8 cellular contexts compared by ENCODE assay signal in genomic region chr17:67157732-67158639, GRCh38.
A peak's percentile ranks its signal among the peaks of the same experiment; 100 is the strongest.
DNase-seq lines count a peak whose midpoint lies in the region; ATAC-seq and TF ChIP-seq lines count a peak whose summit lies in the region.

No MANE protein-coding gene starts in this region.

- ATAC-seq in DND-41 (ENCODE audit: insufficient read depth, low read depth) (peak; percentile 64; the same call in 1 of the 3 replicates), T-cell (replicated peaks in 1 of 4) (no peak), GM21447 (IDR thresholded peaks at IDR 0.05; ENCODE audit: unreplicated experiment) (no peak)

- in situ Hi-C loops in transverse colon (cut with MboI; ENCODE audit: low pct_ligation_motif_present in 1 of 4, low pct_unique_long_range_greater_than_20kb in 1 of 4, low sequenced_read_pairs in 3 of 4), result loop anchor here in 1 of 4 donors (25.0 kb wide), 2 partner anchors 246 to 421 kb away; no protein-coding TSS in a partner anchor

- no peak overlapping the region for H3K4me3 Mint-ChIP-seq in T-cell

- no peaks in the 10 kb centered on the region for H4K20me1 ChIP-seq in DND-41 (ENCODE audit: insufficient read depth, low read length)

- H3K4me2 ChIP-seq in DND-41 (ENCODE audit: insufficient read depth, low read length), result no peak overlapping the region

- H3K36me3 ChIP-seq in DND-41 (ENCODE audit: insufficient read depth, low read length) (peaks cover 53% of the 10 kb centered on the region), KOPT-K1 (ENCODE audit: insufficient read depth, low read length) (peaks cover 76% of the 10 kb centered on the region), transverse colon (peaks cover 0 to 18% (median 9%) of the 10 kb centered on the region in 4 donors)

- H3K4me3 ChIP-seq in DND-41 (ENCODE audit: low read depth in 1 of 2, low read length in 2 of 2) (no peak overlapping the region), transverse colon (no peak overlapping the region)

- H3K27me3 Mint-ChIP-seq in T-cell, result no peaks in the 10 kb centered on the region

- no peak overlapping the region for H2AFZ ChIP-seq in DND-41 (ENCODE audit: low read depth, low read length)

- H3K79me2 ChIP-seq in DND-41 (ENCODE audit: insufficient read depth, low read length), result no peaks in the 10 kb centered on the region

- H3K27me3 ChIP-seq in DND-41 (ENCODE audit: insufficient read depth, low read length, poor library complexity) (no peaks in the 10 kb centered on the region), transverse colon (no peaks in the 10 kb centered on the region)

- no peak overlapping the region for H3K9ac ChIP-seq in DND-41 (ENCODE audit: low read depth, low read length)

- no peaks in the 10 kb centered on the region for H3K9me3 ChIP-seq in DND-41 (ENCODE audit: insufficient read depth, low read length, severe bottlenecking)
- H3K9me3 ChIP-seq in KOPT-K1 (ENCODE audit: insufficient read depth, low read length, poor library complexity, severe bottlenecking), result peaks cover 5% of the 10 kb centered on the region
- no peaks in the 10 kb centered on the region for H3K9me3 ChIP-seq in transverse colon

- H3K4me1 ChIP-seq in DND-41 (ENCODE audit: insufficient read depth, low read length) (no peaks in the 10 kb centered on the region), transverse colon (no peaks in the 10 kb centered on the region)

- CTCF ChIA-PET in T-cell (lab: Charles Lee), result interaction anchor here (0.6 to 0.9 kb wide), 2 partner anchors 8 to 63 kb away, joined by 3 to 6 read pairs; no protein-coding TSS in a partner anchor

- peak overlapping the region; percentile 53 to 82 for H3K27ac Mint-ChIP-seq in T-cell

- POLR2A ChIA-PET in T-cell (lab: Charles Lee), result interaction anchor here in 1 of 2 donors (1.0 kb wide), 1 partner anchor 19 kb away, joined by 3 read pairs; no protein-coding TSS in a partner anchor

- H3K36me3 Mint-ChIP-seq in T-cell, result peaks cover 38% of the 10 kb centered on the region

- TF ChIP-seq POLR2A in transverse colon (IDR thresholded peaks at IDR 0.05), result no peak

- TF ChIP-seq EP300 in transverse colon (IDR thresholded peaks at IDR 0.05; ENCODE audit: low read depth), result no peak

- peaks cover 0 to 4% (median 0%) of the 10 kb centered on the region in 3 donors for H3K9me3 Mint-ChIP-seq in T-cell

- intact Hi-C loops in transverse colon (cut with DNase I; ENCODE audit: low total_unique reads), result no loop called here

- DNase-seq in DND-41 (no peak), T-cell (no peak), globus pallidus (ENCODE audit: low spot score) (peak; percentile 47), mucosa of gallbladder (ENCODE audit: low spot score) (no peak), epidermal melanocyte (ENCODE audit: insufficient read length, low spot score) (no peak), transverse colon (no peak)

- H3K27ac ChIP-seq in DND-41 (ENCODE audit: low read length) (no peak overlapping the region), KOPT-K1 (ENCODE audit: low read depth, low read length, poor library complexity, severe bottlenecking) (peak overlapping the region; percentile 4), transverse colon (no peak overlapping the region)

- peak; percentile 32 for TF ChIP-seq CTCF in DND-41 (IDR thresholded peaks at IDR 0.05; ENCODE audit: borderline replicate concordance, extremely low read depth, low read length, poor library complexity, severe bottlenecking)
- peak in 2 of 5 experiments; percentile 8 to 18 for TF ChIP-seq CTCF in transverse colon (IDR thresholded peaks at IDR 0.05)

- H3K4me1 Mint-ChIP-seq in T-cell, result peaks cover 12 to 26% (median 20%) of the 10 kb centered on the region in 3 donors
